In genomic region chr6:22906091-22906549, GRCh38 we compare ENCODE assay signal across 12 cellular contexts.
DNase-seq lines count a peak whose midpoint lies in the region; ATAC-seq and TF ChIP-seq lines count a peak whose summit lies in the region.
"Had no signal": no experiment of that assay in that cellular context is flagged by ENCODE, and none has a peak within 500 bp of the region (broad histone marks: within the 10 kb centered on the region; RNA-seq: fewer than 3 reads in every experiment).

No MANE protein-coding gene starts in this region.

- ATAC-seq in body of pancreas (peak; percentile 55), HG02852 (IDR thresholded peaks at IDR 0.05; ENCODE audit: unreplicated experiment) (no peak)

- H3K4me3 Mint-ChIP-seq in activated CD4-positive, alpha-beta memory T cell treated with anti-CD3 and anti-CD28 coated beads, Interleukin-2, amount 10 ng/mL, durations not matched to agents 7 days and 5 days = no peak overlapping the region
- H3K4me3 Mint-ChIP-seq in mesothelial cell of epicardium = no peak overlapping the region
- H3K4me3 Mint-ChIP-seq: nephron had no signal

- H3K4me1 ChIP-seq in body of pancreas = no peaks in the 10 kb centered on the region
- H3K4me1 ChIP-seq in iPS DF 6.9 (ENCODE audit: control insufficient read depth, insufficient read depth, low read length) = peaks cover 1% of the 10 kb centered on the region; the same call in 1 of the 2 replicates

- POLR2A ChIA-PET in activated CD4-positive, alpha-beta memory T cell treated with anti-CD3 and anti-CD28 coated beads, Interleukin-2, amount 10 ng/mL, durations not matched to agents 7 days and 5 days (lab: Charles Lee) = no interaction called here

- H3K27me3 Mint-ChIP-seq in activated CD4-positive, alpha-beta memory T cell treated with anti-CD3 and anti-CD28 coated beads, Interleukin-2, amount 10 ng/mL, durations not matched to agents 7 days and 5 days = no peaks in the 10 kb centered on the region
- no peaks in the 10 kb centered on the region for H3K27me3 Mint-ChIP-seq in mesothelial cell of epicardium (ENCODE audit: low read depth)
- H3K27me3 Mint-ChIP-seq: brain had no signal

- TF ChIP-seq CTCF in 22Rv1 (IDR thresholded peaks at IDR 0.05) (peak; percentile 35; the same call in 1 of the 2 replicates), body of pancreas (IDR thresholded peaks at IDR 0.05) (peak in 4 of 7 experiments; percentile 23 to 49 (median 36)), mesothelial cell of epicardium (IDR thresholded peaks at IDR 0.05; ENCODE audit: unreplicated experiment) (no peak)

- no peak overlapping the region for H3K4me3 ChIP-seq in body of pancreas
- H3K4me3 ChIP-seq in iPS DF 6.9 (ENCODE audit: low read length) = no peak overlapping the region
- H3K4me3 ChIP-seq: BLaER1 treated with 17β-estradiol and CSF1 and Interleukin-3, amounts not matched to agents 10 nM and 100 nM had no signal

- DNase-seq in HPDE6-E6E7 (ENCODE audit: extremely low spot score) (peak; percentile 39), body of pancreas (no peak), iPS DF 6.9 (ENCODE audit: low read depth, low spot score) (peak; percentile 22), mesothelial cell of epicardium (ENCODE audit: low spot score in 2 of 2, unreplicated experiment in 2 of 2) (no peak), GDM1 (lab: John Stamatoyannopoulos, UW) (no peak)
- no peak for DNase-seq in activated CD4-positive, alpha-beta memory T cell treated with anti-CD3 and anti-CD28 coated beads, Interleukin-2, amount 10 ng/mL, durations not matched to agents 7 days and 5 days
- DNase-seq: Kasumi-1 had no signal

- CTCF ChIA-PET in activated CD4-positive, alpha-beta memory T cell treated with anti-CD3 and anti-CD28 coated beads, Interleukin-2, amount 10 ng/mL, durations not matched to agents 7 days and 5 days (lab: Charles Lee) = no interaction called here

- no peak for TF ChIP-seq POLR2A in body of pancreas (IDR thresholded peaks at IDR 0.05)

- H3K27ac ChIP-seq in 22Rv1 (no peak overlapping the region), body of pancreas (no peak overlapping the region), iPS DF 6.9 (ENCODE audit: low read length) (no peak overlapping the region)
- H3K27ac ChIP-seq: BLaER1 treated with 17β-estradiol and CSF1 and Interleukin-3, amounts not matched to agents 10 nM and 100 nM had no signal

- no peaks in the 10 kb centered on the region for H3K27me3 ChIP-seq in body of pancreas
- H3K27me3 ChIP-seq in iPS DF 6.9 (ENCODE audit: control insufficient read depth, insufficient read depth, low read length) = no peaks in the 10 kb centered on the region
- H3K27me3 ChIP-seq: BLaER1 treated with 17β-estradiol and CSF1 and Interleukin-3, amounts not matched to agents 10 nM and 100 nM had no signal

- H3K36me3 ChIP-seq in body of pancreas (replicated peaks in 1 of 2; ENCODE audit: insufficient read depth in 1 of 2, low read depth in 2 of 2) = no peaks in the 10 kb centered on the region
- no peaks in the 10 kb centered on the region for H3K36me3 ChIP-seq in iPS DF 6.9 (ENCODE audit: control insufficient read depth, insufficient read depth, low read length)
- H3K36me3 ChIP-seq: BLaER1 treated with 17β-estradiol and CSF1 and Interleukin-3, amounts not matched to agents 10 nM and 100 nM had no signal

- no peaks in the 10 kb centered on the region for H3K4me1 Mint-ChIP-seq in activated CD4-positive, alpha-beta memory T cell treated with anti-CD3 and anti-CD28 coated beads, Interleukin-2, amount 10 ng/mL, durations not matched to agents 7 days and 5 days
- peaks cover 25% of the 10 kb centered on the region for H3K4me1 Mint-ChIP-seq in mesothelial cell of epicardium
- H3K4me1 Mint-ChIP-seq: nephron had no signal

- H3K9me3 ChIP-seq in body of pancreas (no peaks in the 10 kb centered on the region), iPS DF 6.9 (ENCODE audit: control insufficient read depth, insufficient read depth, low read length) (no peaks in the 10 kb centered on the region)

- 37 to 38% methylated on average over 3 of the region's 3 CpGs for WGBS in body of pancreas, 2 donors
- WGBS in iPS DF 6.9 (ENCODE audit: insufficient coverage, insufficient read length) = 100% methylated on average over 1 of the region's 3 CpGs

- no peaks in the 10 kb centered on the region for H3K36me3 Mint-ChIP-seq in activated CD4-positive, alpha-beta memory T cell treated with anti-CD3 and anti-CD28 coated beads, Interleukin-2, amount 10 ng/mL, durations not matched to agents 7 days and 5 days (ENCODE audit: low read depth)
- H3K36me3 Mint-ChIP-seq in mesothelial cell of epicardium = no peaks in the 10 kb centered on the region
- H3K36me3 Mint-ChIP-seq: brain had no signal

- intact Hi-C loops in body of pancreas (cut with DNase I) = no loop called here

- peaks cover 8% of the 10 kb centered on the region for H3K9me3 Mint-ChIP-seq in activated CD4-positive, alpha-beta memory T cell treated with anti-CD3 and anti-CD28 coated beads, Interleukin-2, amount 10 ng/mL, durations not matched to agents 7 days and 5 days
- peaks cover 6% of the 10 kb centered on the region for H3K9me3 Mint-ChIP-seq in mesothelial cell of epicardium
- H3K9me3 Mint-ChIP-seq: nephron had no signal

- H3K27ac Mint-ChIP-seq in activated CD4-positive, alpha-beta memory T cell treated with anti-CD3 and anti-CD28 coated beads, Interleukin-2, amount 10 ng/mL, durations not matched to agents 7 days and 5 days = no peak overlapping the region
- H3K27ac Mint-ChIP-seq in mesothelial cell of epicardium = no peak overlapping the region
- H3K27ac Mint-ChIP-seq: nephron had no signal

Comparison
In these comparisons a context has a peak if more than half of its experiments do, and no peak if none do; other contexts are left out.
1. DNase-seq: peak in HPDE6-E6E7 (single experiment) and iPS DF 6.9 (single experiment); none in body of pancreas (0 of 4), activated CD4-positive, alpha-beta memory T cell treated with anti-CD3 and anti-CD28 coated beads, Interleukin-2, amount 10 ng/mL, durations not matched to agents 7 days and 5 days (single experiment), mesothelial cell of epicardium (0 of 2) and GDM1 (single experiment).